25 cellular contexts compared by ENCODE assay signal in the genomic region with DNA sequence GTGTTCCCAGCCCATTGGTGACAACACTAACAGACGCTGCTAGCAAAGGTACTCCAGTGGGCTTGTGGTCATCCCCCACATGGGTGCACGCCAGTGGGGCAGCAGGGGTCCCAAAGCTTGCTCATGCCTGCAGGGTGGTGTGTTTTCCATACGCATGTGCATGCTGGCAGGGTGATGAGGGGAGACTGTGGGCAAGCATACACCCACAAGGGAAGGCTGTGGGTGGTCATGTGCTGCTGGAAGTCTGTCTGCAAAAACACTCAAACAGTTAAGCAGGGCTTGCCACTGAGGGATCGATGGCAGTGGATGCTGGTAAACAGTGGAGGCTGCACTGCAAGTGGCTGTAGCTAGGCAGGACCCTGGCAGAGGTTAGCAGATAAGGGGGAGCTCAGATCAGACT.
DNase-seq lines count a peak whose midpoint lies in the region; FAIRE-seq and TF ChIP-seq lines count a peak whose summit lies in the region.
"Had no signal": no experiment of that assay in that cellular context is flagged by ENCODE, and none has a peak within 500 bp of the region (broad histone marks: within the 10 kb centered on the region; RNA-seq: fewer than 3 reads in every experiment).

No MANE protein-coding gene starts in this region.

- no peaks in the 10 kb centered on the region for H3K4me1 ChIP-seq in HEK293 (ENCODE audit: control insufficient read depth, insufficient read depth, low read length)
- H3K4me1 ChIP-seq: A549; BE2C; BLaER1 treated with 17β-estradiol and CSF1 and Interleukin-3, amounts not matched to agents 10 nM and 100 nM; HAP-1 had no signal

- no peak overlapping the region for H3K27ac ChIP-seq in HEK293 (ENCODE audit: extremely low read depth, low read depth, low read length)
- H3K27ac ChIP-seq: A549; BLaER1 treated with 17β-estradiol and CSF1 and Interleukin-3, amounts not matched to agents 10 nM and 100 nM; GM23248 had no signal

- no peak for TF ChIP-seq POLR2A in GM12891 (IDR thresholded peaks at IDR 0.05; ENCODE audit: low read depth, low read length)

- CTCF ChIA-PET in HEK293 (lab: Yijun Ruan, JAX) = no interaction called here

- H3K36me3 ChIP-seq in HEK293 (ENCODE audit: control insufficient read depth in 2 of 2, insufficient read depth in 1 of 2, low read length in 2 of 2) = no peaks in the 10 kb centered on the region
- H3K36me3 ChIP-seq: BE2C; BLaER1 treated with 17β-estradiol and CSF1 and Interleukin-3, amounts not matched to agents 10 nM and 100 nM; HAP-1 had no signal

- TF ChIP-seq CTCF in HEK293 (tag by site-specific recombination; IDR thresholded peaks at IDR 0.05) = no peak
- TF ChIP-seq CTCF in osteocyte (IDR thresholded peaks at IDR 0.05) = no peak
- no peak for TF ChIP-seq CTCF in endothelial cell (IDR thresholded peaks at IDR 0.05; ENCODE audit: unreplicated experiment)

- H3K9me3 ChIP-seq in HEK293 (ENCODE audit: control insufficient read depth, insufficient read depth, low read depth, low read length) = no peaks in the 10 kb centered on the region; the same call in 1 of the 2 replicates
- H3K9me3 ChIP-seq: A549, BE2C, HAP-1 had no signal

- H3K27me3 Mint-ChIP-seq in osteocyte (ENCODE audit: unreplicated experiment) (no peaks in the 10 kb centered on the region), endothelial cell (ENCODE audit: unreplicated experiment) (no peaks in the 10 kb centered on the region)
- H3K27me3 Mint-ChIP-seq: CD4-positive, alpha-beta T cell had no signal

- no peak overlapping the region for H3K4me3 ChIP-seq in HEK293 (ENCODE audit: low read depth, low read length)
- H3K4me3 ChIP-seq: A549; BLaER1 treated with 17β-estradiol and CSF1 and Interleukin-3, amounts not matched to agents 10 nM and 100 nM; GM12878; GM23248; HAP-1 had no signal

- H3K27ac Mint-ChIP-seq in osteocyte (ENCODE audit: unreplicated experiment) = no peak overlapping the region
- H3K27ac Mint-ChIP-seq in endothelial cell (ENCODE audit: unreplicated experiment) = no peak overlapping the region
- H3K27ac Mint-ChIP-seq: CD14-positive monocyte; CD4-positive, alpha-beta T cell; CD8-positive, alpha-beta memory T cell had no signal

- H3K36me3 Mint-ChIP-seq in osteocyte (ENCODE audit: unreplicated experiment) = no peaks in the 10 kb centered on the region
- H3K36me3 Mint-ChIP-seq in endothelial cell (ENCODE audit: low read depth, unreplicated experiment) = no peaks in the 10 kb centered on the region
- H3K36me3 Mint-ChIP-seq: CD14-positive monocyte had no signal

- DNase-seq in GM12891 (ENCODE audit: insufficient read length, low spot score) = no peak
- DNase-seq in osteocyte (ENCODE audit: extremely low spot score, unreplicated experiment) = peak; percentile 65
- DNase-seq in endothelial cell (ENCODE audit: low spot score) = no peak
- DNase-seq in activated T-cell treated with anti-CD3 and anti-CD28 coated beads, Interleukin-2, amount 50 U/mL, for 48 hours = no peak
- DNase-seq in activated CD4-positive, alpha-beta T cell treated with anti-CD3 and anti-CD28 coated beads for 1 hour = no peak
- DNase-seq: 8988T; ACHN; AML-193; BE2C; CD4-positive, alpha-beta T cell; DMS 273 treated with DMSO at 0.1 percent for 48 hours; DMS79; EL; GDM1; GM23248 had no signal

- FAIRE-seq in GM12891 (lab: Jason Lieb, UNC) = peak; percentile 16
- FAIRE-seq: D721Med, GM12878, GM18507, H1 had no signal

- POLR2A ChIA-PET in HEK293 (lab: Yijun Ruan, JAX) = no interaction called here

- H3K4me3 Mint-ChIP-seq in osteocyte (ENCODE audit: unreplicated experiment) (no peak overlapping the region), endothelial cell (ENCODE audit: unreplicated experiment) (no peak overlapping the region)
- H3K4me3 Mint-ChIP-seq: CD14-positive monocyte; CD4-positive, alpha-beta T cell; CD8-positive, alpha-beta memory T cell had no signal

- H3K9me3 Mint-ChIP-seq in osteocyte (ENCODE audit: unreplicated experiment) (peaks cover 35% of the 10 kb centered on the region), endothelial cell (ENCODE audit: unreplicated experiment) (no peaks in the 10 kb centered on the region)
- H3K9me3 Mint-ChIP-seq: CD4-positive, alpha-beta T cell had no signal

- H3K4me1 Mint-ChIP-seq in osteocyte (ENCODE audit: unreplicated experiment) (no peaks in the 10 kb centered on the region), endothelial cell (ENCODE audit: unreplicated experiment) (no peaks in the 10 kb centered on the region)
- H3K4me1 Mint-ChIP-seq: CD14-positive monocyte had no signal

TF ChIP-seq in GM12891, 5 proteins besides CTCF, POLR2A, EP300 and RAD21:
- TF ChIP-seq TAF1 (IDR thresholded peaks at IDR 0.05; ENCODE audit: low read depth, low read length) (no peak), SPI1 (IDR thresholded peaks at IDR 0.05; ENCODE audit: low read depth, low read length) (no peak), POLR2AphosphoS5 (IDR thresholded peaks at IDR 0.05; ENCODE audit: low read depth, low read length) (no peak), POU2F2 (IDR thresholded peaks at IDR 0.05; ENCODE audit: low read depth, low read length) (no peak), PAX5 (IDR thresholded peaks at IDR 0.05; ENCODE audit: insufficient read depth, low read length, severe bottlenecking) (no peak)

TF ChIP-seq in HEK293, 187 proteins besides CTCF, POLR2A, EP300 and RAD21:
- TF ChIP-seq ZNF530 (tag by site-specific recombination; IDR thresholded peaks at IDR 0.05; ENCODE audit: low read depth) (no peak), ZNF48 (tag by site-specific recombination; IDR thresholded peaks at IDR 0.05) (no peak), MZF1 (tag by site-specific recombination; IDR thresholded peaks at IDR 0.05; ENCODE audit: borderline replicate concordance) (no peak), ZIC2 (tag by site-specific recombination; IDR thresholded peaks at IDR 0.05) (peak; percentile 45), ZNF140 (tag by site-specific recombination; IDR thresholded peaks at IDR 0.05) (no peak), ZNF19 (tag by site-specific recombination; IDR thresholded peaks at IDR 0.05; ENCODE audit: low read depth) (no peak), ZNF777 (tag by site-specific recombination; IDR thresholded peaks at IDR 0.05; ENCODE audit: borderline replicate concordance) (no peak)
